ENCODE assay signal across 8 cellular contexts in genomic region chr5:78320461-78320860, GRCh38. TPM values are rescaled to one million over a fixed set of nuclear protein-coding genes. Genes with fewer than 3 reads are reported as not detected.
A peak's percentile ranks its signal among the peaks of the same experiment; 100 is the strongest.
DNase-seq lines count a peak whose midpoint lies in the region; ATAC-seq, FAIRE-seq and TF ChIP-seq lines count a peak whose summit lies in the region.
"Had no signal": no experiment of that assay in that cellular context is flagged by ENCODE, and none has a peak within 500 bp of the region (broad histone marks: within the 10 kb centered on the region; RNA-seq: fewer than 3 reads in every experiment).

No MANE protein-coding gene starts in this region.

- H4K20me1 ChIP-seq in MM.1S (ENCODE audit: insufficient read depth, low read length) = no peaks in the 10 kb centered on the region

- H3K27me3 ChIP-seq in MM.1S (replicated peaks; ENCODE audit: insufficient read depth, low read length) (no peaks in the 10 kb centered on the region), ascending aorta (no peaks in the 10 kb centered on the region)
- H3K27me3 ChIP-seq in effector memory CD4-positive, alpha-beta T cell (replicated peaks; ENCODE audit: control insufficient read depth, insufficient read depth, low read length, poor library complexity, severe bottlenecking) = no peaks in the 10 kb centered on the region

- ATAC-seq in left lobe of liver (peak; percentile 62), GM19452 (IDR thresholded peaks at IDR 0.05; ENCODE audit: unreplicated experiment) (no peak), GM18861 (IDR thresholded peaks at IDR 0.05; ENCODE audit: unreplicated experiment) (no peak)
- ATAC-seq: naive thymus-derived CD8-positive, alpha-beta T cell had no signal

- FAIRE-seq in G401.6 (lab: Jason Lieb, UNC) = peak; percentile 96

- intact Hi-C loops in ascending aorta (cut with DNase I) = loop anchor here (10.0 kb wide), 1 partner anchor 644 kb away; no protein-coding TSS in a partner anchor

- DNase-seq in MM.1S (peak; percentile 25), ascending aorta (ENCODE audit: low spot score in 2 of 2) (no peak), left lobe of liver (ENCODE audit: low spot score) (no peak)
- no peak for DNase-seq in effector memory CD4-positive, alpha-beta T cell

- H3K4me1 ChIP-seq in MM.1S (ENCODE audit: low read length) (no peaks in the 10 kb centered on the region), ascending aorta (no peaks in the 10 kb centered on the region)
- no peaks in the 10 kb centered on the region for H3K4me1 ChIP-seq in effector memory CD4-positive, alpha-beta T cell (ENCODE audit: control insufficient read depth, insufficient read depth, low read length, poor library complexity, severe bottlenecking)

- H3K79me2 ChIP-seq in MM.1S (ENCODE audit: low read length) = no peaks in the 10 kb centered on the region

- no peak overlapping the region for H3K4me2 ChIP-seq in MM.1S (ENCODE audit: low read depth, low read length)

- H3F3A ChIP-seq in MM.1S (ENCODE audit: insufficient read depth, low read length) = no peaks in the 10 kb centered on the region

- no peak overlapping the region for H3K9ac ChIP-seq in MM.1S (ENCODE audit: low read length)

- H3K9me3 ChIP-seq in MM.1S (replicated peaks; ENCODE audit: insufficient read depth, low read length) = no peaks in the 10 kb centered on the region
- no peaks in the 10 kb centered on the region for H3K9me3 ChIP-seq in ascending aorta
- H3K9me3 ChIP-seq in effector memory CD4-positive, alpha-beta T cell (ENCODE audit: control insufficient read depth, low read length) = no peaks in the 10 kb centered on the region

- no peaks in the 10 kb centered on the region for H3K36me3 ChIP-seq in MM.1S (replicated peaks; ENCODE audit: insufficient read depth, low read length)
- H3K36me3 ChIP-seq in ascending aorta = no peaks in the 10 kb centered on the region
- no peaks in the 10 kb centered on the region for H3K36me3 ChIP-seq in effector memory CD4-positive, alpha-beta T cell (ENCODE audit: control insufficient read depth, insufficient read depth, low read length)

- H3K9me2 ChIP-seq in MM.1S (replicated peaks; ENCODE audit: insufficient read depth, low read length) = no peaks in the 10 kb centered on the region

- TF ChIP-seq CTCF in MM.1S (IDR thresholded peaks at IDR 0.05; ENCODE audit: low read length) (peak; percentile 53), ascending aorta (IDR thresholded peaks at IDR 0.05) (peak; percentile 10 to 40 (median 10))

- H3K4me3 ChIP-seq in MM.1S (ENCODE audit: low read length) (no peak overlapping the region), ascending aorta (no peak overlapping the region)
- H3K4me3 ChIP-seq in effector memory CD4-positive, alpha-beta T cell (ENCODE audit: insufficient read depth, low read depth, low read length, poor library complexity, severe bottlenecking) = no peak overlapping the region

- no peak overlapping the region for H2AFZ ChIP-seq in MM.1S (ENCODE audit: low read length)

- H3K27ac ChIP-seq in MM.1S (ENCODE audit: low read length) (no peak overlapping the region), ascending aorta (no peak overlapping the region)
- H3K27ac ChIP-seq in effector memory CD4-positive, alpha-beta T cell (ENCODE audit: insufficient read depth, low read length, poor library complexity, severe bottlenecking) = no peak overlapping the region

RNA-seq across cellular contexts. Expression of gene AP3B1, which starts 26.0 kb away (rescaled TPM):
- total RNA-seq in ascending aorta = 37.3 TPM
- total RNA-seq in left lobe of liver = 11.6 TPM

RNA-seq across cellular contexts. Expression of gene SCAMP1, which starts 40.0 kb away (rescaled TPM):
- total RNA-seq in ascending aorta (15.0 TPM), left lobe of liver (11.3 TPM)
